ENCODE assay signal across 20 cellular contexts in the genomic region with DNA sequence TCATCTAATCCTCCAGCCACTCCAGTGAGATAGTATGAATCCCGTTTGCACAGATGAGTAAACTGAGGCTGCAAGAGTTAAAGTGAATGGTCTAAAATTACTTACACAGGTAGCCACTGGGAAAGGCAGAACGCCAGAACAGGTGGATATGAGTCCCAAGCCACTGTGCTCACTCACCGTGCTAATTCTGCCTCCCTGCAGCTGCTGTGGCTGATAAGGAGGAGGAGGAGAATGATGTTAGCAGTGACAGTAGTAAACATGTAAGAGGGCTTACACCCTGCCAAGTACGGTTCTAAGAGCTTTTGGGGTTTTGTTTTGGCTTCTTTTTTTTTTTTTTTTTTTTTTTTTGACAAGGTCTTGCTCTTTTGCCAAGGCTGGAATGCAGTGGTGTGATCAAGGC.
"Had no signal": no experiment of that assay in that cellular context is flagged by ENCODE, and none has a peak within 500 bp of the region (broad histone marks: within the 10 kb centered on the region; RNA-seq: fewer than 3 reads in every experiment).

No MANE protein-coding gene starts in this region.

- H3K4me2 ChIP-seq: hepatocyte had no signal

- ATAC-seq: left colon; naive thymus-derived CD8-positive, alpha-beta T cell; sciatic nerve; stimulated activated naive B cell treated with anti-CD40 and anti-IgM and Interleukin-4, amounts not matched to agents 10 μg/mL and 1 μg/mL and 100 μg/mL, for 72 hours; stimulated activated naive CD8-positive, alpha-beta T cell treated with anti-CD3 and anti-CD28 coated beads, Interleukin-15, amount 100 ng/mL, for 72 hours; upper lobe of right lung had no signal

- H2AFZ ChIP-seq: hepatocyte had no signal

- H3K36me3 ChIP-seq: neutrophil, tibial nerve, upper lobe of right lung, vagina had no signal

- H3K79me2 ChIP-seq: hepatocyte had no signal

- H3K9me3 ChIP-seq: neutrophil, testis, tibial nerve, upper lobe of right lung, vagina had no signal

- H3K27ac ChIP-seq: dorsolateral prefrontal cortex, hepatocyte, neutrophil, skin epidermis, testis, tibial nerve, upper lobe of right lung, vagina had no signal

- DNase-seq: dorsolateral prefrontal cortex; effector CD8-positive, alpha-beta T cell; foreskin melanocyte; head of caudate nucleus; left colon; mesendoderm; naive thymus-derived CD8-positive, alpha-beta T cell; posterior cingulate gyrus; stimulated activated CD4-positive, alpha-beta T cell treated with anti-CD3 and anti-CD28 coated beads, Interleukin-2, amount 100 ng/mL, for 24 hours; stimulated activated CD4-positive, alpha-beta T cell treated with anti-CD3 and anti-CD28 coated beads, Interleukin-4, amount 100 ng/mL, for 4 hours; stimulated activated naive B cell treated with anti-CD40 and anti-IgM and Interleukin-4, amounts not matched to agents 10 μg/mL and 1 μg/mL and 100 μg/mL, for 72 hours; stimulated activated naive CD8-positive, alpha-beta T cell treated with anti-CD3 and anti-CD28 coated beads, Interleukin-15, amount 100 ng/mL, for 72 hours; testis; upper lobe of right lung had no signal

- H3K27me3 ChIP-seq: hepatocyte, neutrophil, testis, tibial nerve, upper lobe of right lung, vagina had no signal

- H3K4me1 ChIP-seq: testis, tibial nerve, upper lobe of right lung, vagina had no signal

- H3K36me3 Mint-ChIP-seq: stimulated activated naive B cell treated with anti-CD40 and anti-IgM and Interleukin-4, amounts not matched to agents 10 μg/mL and 1 μg/mL and 100 μg/mL, for 72 hours had no signal

- H3K4me3 ChIP-seq: dorsolateral prefrontal cortex, hepatocyte, skin epidermis, testis, tibial nerve, upper lobe of right lung, vagina had no signal

- H3K27ac Mint-ChIP-seq: naive thymus-derived CD8-positive, alpha-beta T cell; stimulated activated naive B cell treated with anti-CD40 and anti-IgM and Interleukin-4, amounts not matched to agents 10 μg/mL and 1 μg/mL and 100 μg/mL, for 72 hours; stimulated activated naive CD8-positive, alpha-beta T cell treated with anti-CD3 and anti-CD28 coated beads, Interleukin-15, amount 100 ng/mL, for 72 hours had no signal

- H3K9me3 Mint-ChIP-seq: stimulated activated naive B cell treated with anti-CD40 and anti-IgM and Interleukin-4, amounts not matched to agents 10 μg/mL and 1 μg/mL and 100 μg/mL, for 72 hours; stimulated activated naive CD8-positive, alpha-beta T cell treated with anti-CD3 and anti-CD28 coated beads, Interleukin-15, amount 100 ng/mL, for 72 hours had no signal

- H3K4me1 Mint-ChIP-seq: stimulated activated naive CD8-positive, alpha-beta T cell treated with anti-CD3 and anti-CD28 coated beads, Interleukin-15, amount 100 ng/mL, for 72 hours had no signal

- H3K4me3 Mint-ChIP-seq: naive thymus-derived CD8-positive, alpha-beta T cell; stimulated activated naive B cell treated with anti-CD40 and anti-IgM and Interleukin-4, amounts not matched to agents 10 μg/mL and 1 μg/mL and 100 μg/mL, for 72 hours; stimulated activated naive CD8-positive, alpha-beta T cell treated with anti-CD3 and anti-CD28 coated beads, Interleukin-15, amount 100 ng/mL, for 72 hours had no signal
